16 cellular contexts compared by ENCODE assay signal in the genomic region with DNA sequence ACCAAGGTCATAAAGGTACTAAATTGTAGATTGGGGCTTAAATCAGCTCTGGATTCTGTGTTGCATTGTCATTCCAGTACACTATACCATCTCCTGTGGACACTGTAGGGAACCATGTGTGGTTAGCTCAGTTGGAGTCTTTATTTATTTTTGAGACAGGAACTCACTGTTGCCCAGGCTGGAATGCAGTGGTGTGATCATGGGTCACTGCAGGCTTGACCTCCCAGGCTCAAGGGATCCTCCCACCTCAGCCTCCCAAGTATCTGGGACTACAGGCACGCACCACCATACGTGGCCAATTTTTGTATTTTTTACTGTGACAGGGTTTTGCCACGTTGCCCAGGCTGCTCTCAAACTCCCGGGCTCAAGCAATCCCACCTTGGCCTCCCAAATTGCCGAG. TPM values are rescaled to one million over a fixed set of nuclear protein-coding genes. Genes with fewer than 3 reads are reported as not detected.
DNase-seq lines count a peak whose midpoint lies in the region; ATAC-seq and TF ChIP-seq lines count a peak whose summit lies in the region.
"Had no signal": no experiment of that assay in that cellular context is flagged by ENCODE, and none has a peak within 500 bp of the region (broad histone marks: within the 10 kb centered on the region; RNA-seq: fewer than 3 reads in every experiment).

No MANE protein-coding gene starts in this region.

- H3K79me2 ChIP-seq in GM23338 (replicated peaks; ENCODE audit: insufficient read depth) (peaks cover 100% of the 10 kb centered on the region), SU-DHL-6 (ENCODE audit: insufficient read depth, low read length) (peaks cover 100% of the 10 kb centered on the region)

- H4K20me1 ChIP-seq in GM23338 (replicated peaks; ENCODE audit: insufficient read depth) (peaks cover 84% of the 10 kb centered on the region), SU-DHL-6 (ENCODE audit: low read depth, low read length) (peaks cover 74% of the 10 kb centered on the region)

- no peak for DNase-seq in CD4-positive, alpha-beta T cell
- DNase-seq in GM23338 (ENCODE audit: low spot score) (no peak), left colon (no peak), NCI-H774 (lab: John Stamatoyannopoulos, UW) (no peak), WERI-Rb-1 (no peak), NCI-H1105 (lab: John Stamatoyannopoulos, UW) (no peak)
- DNase-seq: activated CD4-positive, CD25-positive, alpha-beta regulatory T cell; activated CD8-positive, alpha-beta memory T cell treated with anti-CD3 and anti-CD28 coated beads, Interleukin-2, amount 50 U/mL, for 48 hours; NCI-H2171; stimulated activated CD4-positive, alpha-beta T cell treated with anti-CD3 and anti-CD28 coated beads, Interleukin-4, amount 100 ng/mL, for 1 hour; uterus had no signal

- POLR2A ChIA-PET in CD4-positive, alpha-beta T cell (lab: Charles Lee) = no interaction called here

- H3K4me2 ChIP-seq in GM23338 = no peak overlapping the region
- H3K4me2 ChIP-seq in SU-DHL-6 (ENCODE audit: low read depth, low read length, poor library complexity, severe bottlenecking) = peak overlapping the region; percentile 39

- intact Hi-C loops in CD4-positive, alpha-beta T cell (cut with DNase I, micrococcal nuclease) = loop anchor here in 1 of 2 experiments (10.0 kb wide), 1 partner anchor 144 kb away; the partner anchor contains the start of genes ATG2B and GSKIP
- intact Hi-C loops in left colon (cut with DNase I, micrococcal nuclease) = no loop called here

- no peaks in the 10 kb centered on the region for H3K9me3 ChIP-seq in CD4-positive, alpha-beta T cell (ENCODE audit: control insufficient read depth, low read length)
- H3K9me3 ChIP-seq in SU-DHL-6 (ENCODE audit: insufficient read depth, low read length) = no peaks in the 10 kb centered on the region
- H3K9me3 ChIP-seq in WERI-Rb-1 (ENCODE audit: severe bottlenecking) = no peaks in the 10 kb centered on the region
- H3K9me3 ChIP-seq: uterus had no signal

- peak overlapping the region; percentile 50 for H3K4me3 Mint-ChIP-seq in CD4-positive, alpha-beta T cell
- H3K4me3 Mint-ChIP-seq in GM23338 = no peak overlapping the region
- H3K4me3 Mint-ChIP-seq: stimulated activated memory B cell treated with anti-CD40 and anti-IgM and Interleukin-4, amounts not matched to agents 10 μg/mL and 1 μg/mL and 100 μg/mL, for 72 hours had no signal

- H2AFZ ChIP-seq in GM23338 (no peak overlapping the region), SU-DHL-6 (ENCODE audit: low read depth, low read length, severe bottlenecking) (no peak overlapping the region)

- H3K4me1 ChIP-seq in GM23338 (ENCODE audit: insufficient read depth) = peaks cover 57% of the 10 kb centered on the region

- H3K9ac ChIP-seq in SU-DHL-6 (ENCODE audit: low read length) = no peak overlapping the region

- H3K36me3 Mint-ChIP-seq in CD4-positive, alpha-beta T cell (ENCODE audit: low read depth) = peaks cover 21% of the 10 kb centered on the region
- H3K36me3 Mint-ChIP-seq in GM23338 (ENCODE audit: low read depth) = peaks cover 6% of the 10 kb centered on the region; the same call in 1 of the 3 replicates

- peak overlapping the region; percentile 63 for H3K27ac Mint-ChIP-seq in CD4-positive, alpha-beta T cell
- peak overlapping the region; percentile 74 for H3K27ac Mint-ChIP-seq in GM23338
- H3K27ac Mint-ChIP-seq: stimulated activated memory B cell treated with anti-CD40 and anti-IgM and Interleukin-4, amounts not matched to agents 10 μg/mL and 1 μg/mL and 100 μg/mL, for 72 hours had no signal

- H3K27me3 Mint-ChIP-seq in CD4-positive, alpha-beta T cell = no peaks in the 10 kb centered on the region
- peaks cover 2% of the 10 kb centered on the region for H3K27me3 Mint-ChIP-seq in GM23338 (ENCODE audit: insufficient read depth, low read depth, poor library complexity)
- H3K27me3 Mint-ChIP-seq: stimulated activated memory B cell treated with anti-CD40 and anti-IgM and Interleukin-4, amounts not matched to agents 10 μg/mL and 1 μg/mL and 100 μg/mL, for 72 hours had no signal

- no peaks in the 10 kb centered on the region for H3K36me3 ChIP-seq in GM23338 (ENCODE audit: insufficient read depth)
- no peaks in the 10 kb centered on the region for H3K36me3 ChIP-seq in SU-DHL-6 (ENCODE audit: low read length)
- peaks cover 18% of the 10 kb centered on the region for H3K36me3 ChIP-seq in WERI-Rb-1
- H3K36me3 ChIP-seq: uterus had no signal

- H3K27me3 ChIP-seq in CD4-positive, alpha-beta T cell (ENCODE audit: control insufficient read depth, insufficient read depth, low read length) = no peaks in the 10 kb centered on the region
- H3K27me3 ChIP-seq in GM23338 (ENCODE audit: insufficient read depth) (no peaks in the 10 kb centered on the region), SU-DHL-6 (ENCODE audit: low read length) (no peaks in the 10 kb centered on the region), WERI-Rb-1 (ENCODE audit: insufficient read depth, low read depth, severe bottlenecking) (no peaks in the 10 kb centered on the region)
- H3K27me3 ChIP-seq: uterus had no signal

- H3K9me3 Mint-ChIP-seq in CD4-positive, alpha-beta T cell = no peaks in the 10 kb centered on the region
- no peaks in the 10 kb centered on the region for H3K9me3 Mint-ChIP-seq in GM23338
- H3K9me3 Mint-ChIP-seq: stimulated activated memory B cell treated with anti-CD40 and anti-IgM and Interleukin-4, amounts not matched to agents 10 μg/mL and 1 μg/mL and 100 μg/mL, for 72 hours had no signal

- CTCF ChIA-PET in CD4-positive, alpha-beta T cell (lab: Charles Lee) = no interaction called here

- H3K4me3 ChIP-seq in GM23338 (no peak overlapping the region), SU-DHL-6 (ENCODE audit: insufficient read depth, low read length, poor library complexity, severe bottlenecking) (no peak overlapping the region), WERI-Rb-1 (ENCODE audit: low read depth, low read length) (no peak overlapping the region)
- H3K4me3 ChIP-seq: coronary artery, uterus had no signal

- no peak overlapping the region for H3K27ac ChIP-seq in CD4-positive, alpha-beta T cell (ENCODE audit: low read depth, low read length)
- H3K27ac ChIP-seq in GM23338 (ENCODE audit: low read depth) (no peak overlapping the region), SU-DHL-6 (ENCODE audit: low read depth, low read length) (0 out of 2 replicates have a peak overlapping the region, but pooled peaks have one; percentile 28), WERI-Rb-1 (no peak overlapping the region)
- H3K27ac ChIP-seq: coronary artery, uterus had no signal

- TF ChIP-seq CTCF in CD4-positive, alpha-beta T cell (IDR thresholded peaks at IDR 0.05) = no peak
- TF ChIP-seq CTCF in GM23338 (conservative IDR thresholded peaks at IDR 0.05; ENCODE audit: low read depth in 2 of 2) = no peak
- no peak for TF ChIP-seq CTCF in SU-DHL-6 (IDR thresholded peaks at IDR 0.05; ENCODE audit: insufficient read depth, low read length, poor library complexity, severe bottlenecking)
- no peak for TF ChIP-seq CTCF in WERI-Rb-1 (IDR thresholded peaks at IDR 0.05; ENCODE audit: low read depth, low read length)

- H3F3A ChIP-seq in GM23338 (replicated peaks; ENCODE audit: low read depth) = no peaks in the 10 kb centered on the region
- peaks cover 7% of the 10 kb centered on the region for H3F3A ChIP-seq in SU-DHL-6 (ENCODE audit: insufficient read depth)

- H3K9me2 ChIP-seq in GM23338 (ENCODE audit: insufficient read depth) (no peaks in the 10 kb centered on the region), SU-DHL-6 (replicated peaks; ENCODE audit: insufficient read depth, low read length) (no peaks in the 10 kb centered on the region)

- no peak for ATAC-seq in CD4-positive, alpha-beta T cell (ENCODE audit: poor library complexity)
- ATAC-seq in GM23338 = no peak
- ATAC-seq in left colon = peak; percentile 35
- ATAC-seq in HG02938 (IDR thresholded peaks at IDR 0.05; ENCODE audit: unreplicated experiment) = no peak
- ATAC-seq: sciatic nerve; stimulated activated memory B cell treated with anti-CD40 and anti-IgM and Interleukin-4, amounts not matched to agents 10 μg/mL and 1 μg/mL and 100 μg/mL, for 72 hours had no signal

- H3K4me1 Mint-ChIP-seq in CD4-positive, alpha-beta T cell (ENCODE audit: low read depth) = peaks cover 94% of the 10 kb centered on the region
- peaks cover 73% of the 10 kb centered on the region for H3K4me1 Mint-ChIP-seq in GM23338

TF ChIP-seq in GM23338, 12 proteins besides CTCF, POLR2A, EP300 and RAD21 (continues in another document):
- no peak for TF ChIP-seq EZH2 (IDR thresholded peaks at IDR 0.05; ENCODE audit: low read depth, unreplicated experiment)
- no peak for TF ChIP-seq ZNF331 (CRISPR knock-in tag; IDR thresholded peaks at IDR 0.05; ENCODE audit: low read depth)
- TF ChIP-seq ZNF114 (CRISPR knock-in tag; IDR thresholded peaks at IDR 0.05) = no peak
- no peak for TF ChIP-seq NANOG (IDR thresholded peaks at IDR 0.05; ENCODE audit: borderline replicate concordance)
- no peak for TF ChIP-seq CREB1 (CRISPR knock-in tag; IDR thresholded peaks at IDR 0.05; ENCODE audit: low read depth)
- TF ChIP-seq STAT1 (IDR thresholded peaks at IDR 0.05; ENCODE audit: unreplicated experiment) = no peak
- TF ChIP-seq, protein P1, sequence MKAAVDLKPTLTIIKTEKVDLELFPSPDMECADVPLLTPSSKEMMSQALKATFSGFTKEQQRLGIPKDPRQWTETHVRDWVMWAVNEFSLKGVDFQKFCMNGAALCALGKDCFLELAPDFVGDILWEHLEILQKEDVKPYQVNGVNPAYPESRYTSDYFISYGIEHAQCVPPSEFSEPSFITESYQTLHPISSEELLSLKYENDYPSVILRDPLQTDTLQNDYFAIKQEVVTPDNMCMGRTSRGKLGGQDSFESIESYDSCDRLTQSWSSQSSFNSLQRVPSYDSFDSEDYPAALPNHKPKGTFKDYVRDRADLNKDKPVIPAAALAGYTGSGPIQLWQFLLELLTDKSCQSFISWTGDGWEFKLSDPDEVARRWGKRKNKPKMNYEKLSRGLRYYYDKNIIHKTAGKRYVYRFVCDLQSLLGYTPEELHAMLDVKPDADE (IDR thresholded peaks at IDR 0.05) = no peak
- no peak for TF ChIP-seq POLR2AphosphoS5 (IDR thresholded peaks at IDR 0.05; ENCODE audit: low read depth)

RNA-seq across cellular contexts. Expression of gene PAPOLA, which starts 6.7 kb away (rescaled TPM):
- total RNA-seq in CD4-positive, alpha-beta T cell = 100 to 1,000 TPM; 140 to 148 TPM
- total RNA-seq in GM23338 (2014; rRNA removed; shearing (Covaris generic)) = 211 and 237 TPM in 2 replicates
- polyA plus RNA-seq in GM23338 (2016; fragmentation: Nextera tagmentation; extraction: Ambion mirVana) = 188 and 198 TPM in 2 replicates
- 100 to 1,000 TPM; 159 to 164 TPM for total RNA-seq in left colon
